Comparison of ENCODE assay signal across 1 cellular context in the genomic region with DNA sequence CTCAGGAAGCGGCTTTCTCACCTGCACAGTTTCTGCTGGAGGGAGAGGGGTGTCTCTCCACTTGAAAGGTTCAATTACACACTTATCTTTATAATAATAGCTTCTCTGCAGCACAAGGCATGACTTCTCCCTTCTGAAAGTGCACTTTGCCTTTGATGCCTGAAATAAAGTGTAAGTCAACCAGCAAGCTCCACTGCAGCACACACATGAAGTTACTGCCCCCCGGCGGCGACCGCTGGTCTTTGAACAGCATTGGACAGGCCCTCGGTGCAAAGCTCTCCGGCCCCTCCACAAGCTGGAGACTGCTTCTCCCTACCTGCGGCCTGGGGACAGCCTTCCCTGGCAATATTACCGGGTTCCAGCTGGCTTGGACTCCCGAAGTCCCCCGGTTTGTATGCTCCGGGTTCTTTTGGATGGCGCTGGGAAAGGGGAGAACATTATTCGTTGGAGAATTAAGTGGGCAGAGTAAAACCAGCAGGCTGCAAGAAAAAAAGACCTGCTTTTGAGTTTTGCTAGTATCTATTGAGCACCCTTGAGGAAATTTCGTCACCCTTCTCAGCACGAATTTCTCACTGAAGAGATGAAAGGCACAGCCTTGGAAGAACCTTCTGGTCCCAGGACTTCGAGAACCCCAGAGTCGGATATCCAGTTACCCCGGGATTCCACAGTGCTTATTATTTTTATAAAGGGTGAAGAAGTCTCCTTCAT.
TF ChIP-seq lines count a peak whose summit lies in the region.

No MANE protein-coding gene starts in this region.

TF ChIP-seq in GM12878, 131 proteins besides CTCF, POLR2A, EP300 and RAD21:
- TF ChIP-seq POU2F2 (IDR thresholded peaks at IDR 0.05; ENCODE audit: borderline replicate concordance, low read depth, low read length) = 0 out of 3 replicates have a peak, but pooled peaks have one; percentile 29
- peak; percentile 95 for TF ChIP-seq SMC3 (IDR thresholded peaks at IDR 0.05; ENCODE audit: borderline replicate concordance, low read length)
- TF ChIP-seq, protein P1, sequence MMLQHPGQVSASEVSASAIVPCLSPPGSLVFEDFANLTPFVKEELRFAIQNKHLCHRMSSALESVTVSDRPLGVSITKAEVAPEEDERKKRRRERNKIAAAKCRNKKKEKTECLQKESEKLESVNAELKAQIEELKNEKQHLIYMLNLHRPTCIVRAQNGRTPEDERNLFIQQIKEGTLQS (IDR thresholded peaks at IDR 0.05; ENCODE audit: borderline replicate concordance, extremely low read depth, low read depth, low read length) = peak; percentile 9; the same call in 1 of the 2 replicates
- TF ChIP-seq YY1 (IDR thresholded peaks at IDR 0.05; ENCODE audit: low read depth, low read length) = peak; percentile 62; the same call in 1 of the 2 replicates
- TF ChIP-seq FOXM1 (IDR thresholded peaks at IDR 0.05; ENCODE audit: low read depth, low read length) = no peak
- no peak for TF ChIP-seq PML (IDR thresholded peaks at IDR 0.05; ENCODE audit: low read length)
